Comparison of ENCODE assay signal across 8 cellular contexts in genomic region chr3:19146685-19147650, GRCh38. TPM values are rescaled to one million over a fixed set of nuclear protein-coding genes. Genes with fewer than 3 reads are reported as not detected.
DNase-seq lines count a peak whose midpoint lies in the region; ATAC-seq lines count a peak whose summit lies in the region.

No MANE protein-coding gene starts in this region.

- peaks cover 50% of the 10 kb centered on the region for H3K27me3 Mint-ChIP-seq in activated CD8-positive, alpha-beta memory T cell treated with anti-CD3 and anti-CD28 coated beads, Interleukin-2, amount 10 ng/mL, durations not matched to agents 7 days and 5 days

- no peak overlapping the region for H3K4ac ChIP-seq in mesendoderm (ENCODE audit: low read depth, low read length)

- H3K79me2 ChIP-seq in mesendoderm (ENCODE audit: control insufficient read depth, insufficient read depth, low read length) = no peaks in the 10 kb centered on the region

- H2BK120ac ChIP-seq in mesendoderm (ENCODE audit: low read depth, low read length) = no peak overlapping the region

- H3K56ac ChIP-seq in mesendoderm (ENCODE audit: low read length) = peak overlapping the region; percentile 96

- H3K27ac Mint-ChIP-seq in activated CD8-positive, alpha-beta memory T cell treated with anti-CD3 and anti-CD28 coated beads, Interleukin-2, amount 10 ng/mL, durations not matched to agents 7 days and 5 days = peak overlapping the region; percentile 33

- H4K5ac ChIP-seq in mesendoderm (ENCODE audit: low read length) = no peak overlapping the region

- CTCF ChIA-PET in activated CD8-positive, alpha-beta memory T cell treated with anti-CD3 and anti-CD28 coated beads, Interleukin-2, amount 10 ng/mL, durations not matched to agents 7 days and 5 days (lab: Charles Lee) = interaction anchor here (1.1 to 1.3 kb wide), 3 partner anchors 31 to 44 kb away, joined by 3 to 4 read pairs (median 4); no protein-coding TSS in a partner anchor

- peaks cover 2% of the 10 kb centered on the region for H3K36me3 Mint-ChIP-seq in activated CD8-positive, alpha-beta memory T cell treated with anti-CD3 and anti-CD28 coated beads, Interleukin-2, amount 10 ng/mL, durations not matched to agents 7 days and 5 days

- ATAC-seq in GM19397 (IDR thresholded peaks at IDR 0.05; ENCODE audit: unreplicated experiment) (peak; percentile 83), HG03521 (IDR thresholded peaks at IDR 0.05; ENCODE audit: unreplicated experiment) (peak; percentile 83)
- peak; percentile 77 for ATAC-seq in activated CD8-positive, alpha-beta memory T cell treated with anti-CD3 and anti-CD28 coated beads, Interleukin-2, amount 10 ng/mL, durations not matched to agents 7 days and 5 days

- DNase-seq in NCI-H82 (lab: John Stamatoyannopoulos, UW) (peak; percentile 79), mesendoderm (peak; percentile 95)
- peak; percentile 63 for DNase-seq in activated CD8-positive, alpha-beta memory T cell treated with anti-CD3 and anti-CD28 coated beads, Interleukin-2, amount 10 ng/mL, durations not matched to agents 7 days and 5 days
- DNase-seq in stimulated activated CD8-positive, alpha-beta memory T cell treated with anti-CD3 and anti-CD28 coated beads, Interleukin-12 subunit alpha, Interleukin-12 subunit beta, amount 100 ng/mL, for 24 hours (ENCODE audit: extremely low read depth) = peak; percentile 19

- H3K9me3 Mint-ChIP-seq in activated CD8-positive, alpha-beta memory T cell treated with anti-CD3 and anti-CD28 coated beads, Interleukin-2, amount 10 ng/mL, durations not matched to agents 7 days and 5 days (ENCODE audit: low read depth) = no peaks in the 10 kb centered on the region

- peak overlapping the region; percentile 72 for H2BK5ac ChIP-seq in mesendoderm (ENCODE audit: low read length)

- no CpG with 5 or more reads among the region's 60 CpGs for WGBS in mesendoderm (ENCODE audit: extremely low coverage, insufficient coverage, low lambda C conversion rate)

- H3K9ac ChIP-seq in BLaER1 treated with 17β-estradiol and CSF1 and Interleukin-3, amounts not matched to agents 10 nM and 100 nM = peak overlapping the region; percentile 67 to 83 (median 80)
- H3K9ac ChIP-seq in endocrine pancreas (ENCODE audit: control insufficient read depth, insufficient read depth, low read length) = peak overlapping the region; percentile 23
- peak overlapping the region; percentile 84 for H3K9ac ChIP-seq in mesendoderm (ENCODE audit: low read length)

- peak overlapping the region; percentile 81 for H3K18ac ChIP-seq in mesendoderm (ENCODE audit: low read length)

- peak overlapping the region in 10 of 11 experiments; percentile 49 to 84 (median 78); a peak in 20 of 22 replicates for H3K27ac ChIP-seq in BLaER1 treated with 17β-estradiol and CSF1 and Interleukin-3, amounts not matched to agents 10 nM and 100 nM
- peak overlapping the region; percentile 73 for H3K27ac ChIP-seq in mesendoderm (ENCODE audit: low read depth, low read length)

- H3K4me3 ChIP-seq in BLaER1 treated with 17β-estradiol and CSF1 and Interleukin-3, amounts not matched to agents 10 nM and 100 nM = peak overlapping the region; percentile 64 to 89 (median 82)
- H3K4me3 ChIP-seq in endocrine pancreas (ENCODE audit: control insufficient read depth, insufficient read depth, low read length) (peak overlapping the region; percentile 62), mesendoderm (ENCODE audit: low read length) (peak overlapping the region; percentile 90)

- H3K79me1 ChIP-seq in mesendoderm (ENCODE audit: low read length) = peaks cover 1% of the 10 kb centered on the region

- H4K20me1 ChIP-seq in BLaER1 treated with 17β-estradiol and CSF1 and Interleukin-3, amounts not matched to agents 10 nM and 100 nM = 0 out of 22 replicates have a peak, but pooled peaks cover 0 to 4% (median 0%) of the 10 kb centered on the region in 11 experiments

- no peak overlapping the region for H2BK15ac ChIP-seq in mesendoderm (replicated peaks; ENCODE audit: low read depth)

- no peak overlapping the region for H4K8ac ChIP-seq in mesendoderm (ENCODE audit: low read depth, low read length)

- peaks cover 0 to 12% (median 8%) of the 10 kb centered on the region in 11 experiments; a peak in 18 of 22 replicates for H3K9me3 ChIP-seq in BLaER1 treated with 17β-estradiol and CSF1 and Interleukin-3, amounts not matched to agents 10 nM and 100 nM (replicated peaks in 1 of 11)
- no peaks in the 10 kb centered on the region for H3K9me3 ChIP-seq in endocrine pancreas (ENCODE audit: control insufficient read depth, low read length)

- no peak overlapping the region for H3K23ac ChIP-seq in mesendoderm (ENCODE audit: low read length)

- peaks cover 18 to 27% (median 22%) of the 10 kb centered on the region in 11 experiments for H3K27me3 ChIP-seq in BLaER1 treated with 17β-estradiol and CSF1 and Interleukin-3, amounts not matched to agents 10 nM and 100 nM
- H3K27me3 ChIP-seq in endocrine pancreas (ENCODE audit: control insufficient read depth, insufficient read depth, low read length) = no peaks in the 10 kb centered on the region
- no peaks in the 10 kb centered on the region for H3K27me3 ChIP-seq in mesendoderm (ENCODE audit: insufficient read depth, low read length, poor library complexity)

- H2AK5ac ChIP-seq in mesendoderm (ENCODE audit: low read length) = no peak overlapping the region

- H3K4me3 Mint-ChIP-seq in activated CD8-positive, alpha-beta memory T cell treated with anti-CD3 and anti-CD28 coated beads, Interleukin-2, amount 10 ng/mL, durations not matched to agents 7 days and 5 days = peak overlapping the region; percentile 80

- peak overlapping the region; percentile 92 to 100 (median 99) for H3K4me2 ChIP-seq in BLaER1 treated with 17β-estradiol and CSF1 and Interleukin-3, amounts not matched to agents 10 nM and 100 nM
- peak overlapping the region; percentile 80 for H3K4me2 ChIP-seq in mesendoderm (ENCODE audit: low read length)

- H3K4me1 ChIP-seq in BLaER1 treated with 17β-estradiol and CSF1 and Interleukin-3, amounts not matched to agents 10 nM and 100 nM = peaks cover 6 to 17% (median 10%) of the 10 kb centered on the region in 10 experiments; a peak in 18 of 20 replicates
- H3K4me1 ChIP-seq in endocrine pancreas (ENCODE audit: control insufficient read depth, insufficient read depth, low read length) (no peaks in the 10 kb centered on the region), mesendoderm (ENCODE audit: control insufficient read depth, low read depth, low read length) (peaks cover 2% of the 10 kb centered on the region)

- peaks cover 15% of the 10 kb centered on the region for H3K4me1 Mint-ChIP-seq in activated CD8-positive, alpha-beta memory T cell treated with anti-CD3 and anti-CD28 coated beads, Interleukin-2, amount 10 ng/mL, durations not matched to agents 7 days and 5 days

- no peaks in the 10 kb centered on the region for H3K36me3 ChIP-seq in BLaER1 treated with 17β-estradiol and CSF1 and Interleukin-3, amounts not matched to agents 10 nM and 100 nM
- H3K36me3 ChIP-seq in endocrine pancreas (ENCODE audit: control insufficient read depth, insufficient read depth, low read length) (no peaks in the 10 kb centered on the region), mesendoderm (ENCODE audit: control insufficient read depth, insufficient read depth, low read length) (no peaks in the 10 kb centered on the region)

RNA-seq across cellular contexts. Expression of gene KCNH8, which starts 1.3 kb away (rescaled TPM):
- under 1 TPM in 1 of 2 experiments, not detected in 1; 0.05 TPM for total RNA-seq in activated CD8-positive, alpha-beta memory T cell treated with anti-CD3 and anti-CD28 coated beads, Interleukin-2, amount 10 ng/mL, durations not matched to agents 7 days and 5 days
- 1.3 TPM for polyA plus RNA-seq in mesendoderm (2013, experiment 1 of 2)
- polyA plus RNA-seq in mesendoderm (2013, experiment 2 of 2) = 1.1 TPM

Comparison
In these comparisons a context has a peak if more than half of its experiments do, and no peak if none do; other contexts are left out.
1. Peak in every context shown above with its lines: DNase-seq, ATAC-seq, H3K4me3 ChIP-seq and H3K27ac ChIP-seq.
2. H3K9ac ChIP-seq: peak in every context shown above with its lines; median percentile 84 in mesendoderm; 80 in BLaER1 treated with 17β-estradiol and CSF1 and Interleukin-3, amounts not matched to agents 10 nM and 100 nM; 23 in endocrine pancreas.
3. DNase-seq: peak in every context shown above with its lines; median percentile 95 in mesendoderm; 79 in NCI-H82; 63 in activated CD8-positive, alpha-beta memory T cell treated with anti-CD3 and anti-CD28 coated beads, Interleukin-2, amount 10 ng/mL, durations not matched to agents 7 days and 5 days; 19 in stimulated activated CD8-positive, alpha-beta memory T cell treated with anti-CD3 and anti-CD28 coated beads, Interleukin-12 subunit alpha, Interleukin-12 subunit beta, amount 100 ng/mL, for 24 hours.